In the genomic region with DNA sequence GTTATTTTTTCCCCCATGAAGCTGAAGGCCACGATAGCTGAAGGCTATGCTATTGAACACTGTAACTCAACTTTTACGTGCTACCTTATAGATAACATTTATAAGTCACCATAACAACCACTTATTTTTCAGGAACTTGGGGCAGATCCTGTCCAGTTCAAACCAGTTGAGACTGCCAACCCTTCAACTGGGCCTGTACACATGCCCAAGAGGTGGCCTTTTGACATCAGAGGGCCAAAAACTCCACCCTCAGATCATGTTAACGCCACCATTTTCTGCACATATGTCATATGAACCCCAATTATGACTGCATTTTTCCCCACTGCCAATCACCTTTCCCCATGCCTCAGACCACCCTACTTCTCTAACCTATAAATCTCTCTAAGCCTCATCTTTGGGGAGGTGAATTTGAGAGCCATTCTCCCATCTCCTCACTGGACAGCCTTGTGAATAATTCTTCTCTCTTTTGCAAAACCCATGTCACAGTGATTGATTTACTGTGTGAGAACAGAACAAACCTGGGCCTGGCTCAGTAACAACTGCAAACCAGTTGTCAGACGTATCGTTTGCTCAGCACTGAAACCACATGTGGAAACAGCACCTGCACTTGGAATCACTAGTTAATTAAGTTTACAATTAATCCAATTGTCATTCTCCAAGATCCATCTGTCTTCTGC, we compare ENCODE assay signal across 29 cellular contexts.
"Had no signal": no experiment of that assay in that cellular context is flagged by ENCODE, and none has a peak within 500 bp of the region (broad histone marks: within the 10 kb centered on the region; RNA-seq: fewer than 3 reads in every experiment).

No MANE protein-coding gene starts in this region.

- H3K4me3 Mint-ChIP-seq: activated CD8-positive, alpha-beta memory T cell treated with anti-CD3 and anti-CD28 coated beads, Interleukin-2, amount 10 ng/mL, durations not matched to agents 7 days and 5 days; activated CD8-positive, alpha-beta T cell treated with anti-CD3 and anti-CD28 coated beads, Interleukin-2, amount 10 ng/mL, durations not matched to agents 7 days and 5 days; activated naive CD4-positive, alpha-beta T cell treated with anti-CD3 and anti-CD28 coated beads, Interleukin-2, amount 50 U/mL, for 24 hours; activated naive CD8-positive, alpha-beta T cell treated with anti-CD3 and anti-CD28 coated beads, Interleukin-2, amount 50 U/mL, for 24 hours; nephron progenitor cell; stimulated activated memory B cell treated with anti-CD40 and anti-IgM and Interleukin-4, amounts not matched to agents 10 μg/mL and 1 μg/mL and 100 μg/mL, for 72 hours had no signal

- H3K4me1 ChIP-seq: prostate gland had no signal

- H3K4me3 ChIP-seq: gastroesophageal sphincter, hepatocyte, mucosa of descending colon, pancreas, prostate gland, stomach, thyroid gland, upper lobe of left lung, vagina had no signal

- H3K27me3 Mint-ChIP-seq: activated CD8-positive, alpha-beta memory T cell treated with anti-CD3 and anti-CD28 coated beads, Interleukin-2, amount 10 ng/mL, durations not matched to agents 7 days and 5 days; activated naive CD4-positive, alpha-beta T cell treated with anti-CD3 and anti-CD28 coated beads, Interleukin-2, amount 50 U/mL, for 24 hours; activated naive CD8-positive, alpha-beta T cell treated with anti-CD3 and anti-CD28 coated beads, Interleukin-2, amount 50 U/mL, for 24 hours; stimulated activated memory B cell treated with anti-CD40 and anti-IgM and Interleukin-4, amounts not matched to agents 10 μg/mL and 1 μg/mL and 100 μg/mL, for 72 hours had no signal

- DNase-seq: activated CD4-positive, alpha-beta T cell treated with anti-CD3 and anti-CD28 coated beads, Interleukin-2, amount 50 U/mL, for 1 hour; activated CD4-positive, CD25-positive, alpha-beta regulatory T cell treated with anti-CD3 and anti-CD28 coated beads, Interleukin-2, amount 50 U/mL, for 72 hours; activated CD8-positive, alpha-beta memory T cell treated with anti-CD3 and anti-CD28 coated beads, Interleukin-2, amount 10 ng/mL, durations not matched to agents 7 days and 5 days; activated CD8-positive, alpha-beta T cell treated with anti-CD3 and anti-CD28 coated beads, Interleukin-2, amount 10 ng/mL, durations not matched to agents 7 days and 5 days; activated naive CD8-positive, alpha-beta T cell treated with anti-CD3 and anti-CD28 coated beads, Interleukin-2, amount 50 U/mL, for 24 hours; activated T-cell treated with anti-CD3 and anti-CD28 coated beads, Interleukin-2, amount 50 U/mL, for 48 hours; amygdala; central memory CD4-positive, alpha-beta T cell; left cardiac atrium; left ventricle myocardium superior; mucosa of descending colon; nephron progenitor cell; pancreas; retina; small intestine; stimulated activated CD4-positive, alpha-beta T cell treated with anti-CD3 and anti-CD28 coated beads, Interleukin-1b, Interleukin-23, amount 100 ng/mL, for 48 hours; stimulated activated CD4-positive, alpha-beta T cell treated with anti-CD3 and anti-CD28 coated beads, Interleukin-4, amount 100 ng/mL, for 4 hours; stimulated activated CD8-positive, alpha-beta memory T cell treated with anti-CD3 and anti-CD28 coated beads, Interleukin-4, amount 100 ng/mL, for 48 hours; stomach; thyroid gland; upper lobe of left lung had no signal

- H3K9me3 Mint-ChIP-seq: activated naive CD4-positive, alpha-beta T cell treated with anti-CD3 and anti-CD28 coated beads, Interleukin-2, amount 50 U/mL, for 24 hours; activated naive CD8-positive, alpha-beta T cell treated with anti-CD3 and anti-CD28 coated beads, Interleukin-2, amount 50 U/mL, for 24 hours; activated T-helper 2 cell treated with anti-CD3 and anti-CD28 coated beads, Interferon-gamma antibody, Interleukin-2, Interleukin-4, amounts not matched to agents 10 μg/mL and 5 μg/mL and 100 μg/mL, durations not matched to agents 14 hours and 24 hours and 36 hours; stimulated activated memory B cell treated with anti-CD40 and anti-IgM and Interleukin-4, amounts not matched to agents 10 μg/mL and 1 μg/mL and 100 μg/mL, for 72 hours had no signal

- H3K27ac Mint-ChIP-seq: activated CD8-positive, alpha-beta memory T cell treated with anti-CD3 and anti-CD28 coated beads, Interleukin-2, amount 10 ng/mL, durations not matched to agents 7 days and 5 days; activated CD8-positive, alpha-beta T cell treated with anti-CD3 and anti-CD28 coated beads, Interleukin-2, amount 10 ng/mL, durations not matched to agents 7 days and 5 days; activated naive CD4-positive, alpha-beta T cell treated with anti-CD3 and anti-CD28 coated beads, Interleukin-2, amount 50 U/mL, for 24 hours; activated naive CD8-positive, alpha-beta T cell treated with anti-CD3 and anti-CD28 coated beads, Interleukin-2, amount 50 U/mL, for 24 hours; activated T-helper 2 cell treated with anti-CD3 and anti-CD28 coated beads, Interferon-gamma antibody, Interleukin-2, Interleukin-4, amounts not matched to agents 10 μg/mL and 5 μg/mL and 100 μg/mL, durations not matched to agents 14 hours and 24 hours and 36 hours; stimulated activated memory B cell treated with anti-CD40 and anti-IgM and Interleukin-4, amounts not matched to agents 10 μg/mL and 1 μg/mL and 100 μg/mL, for 72 hours had no signal

- ATAC-seq: activated CD8-positive, alpha-beta memory T cell treated with anti-CD3 and anti-CD28 coated beads, Interleukin-2, amount 10 ng/mL, durations not matched to agents 7 days and 5 days; activated CD8-positive, alpha-beta T cell treated with anti-CD3 and anti-CD28 coated beads, Interleukin-2, amount 10 ng/mL, durations not matched to agents 7 days and 5 days; activated naive CD8-positive, alpha-beta T cell treated with anti-CD3 and anti-CD28 coated beads, Interleukin-2, amount 50 U/mL, for 24 hours; gastroesophageal sphincter; left cardiac atrium; left ventricle myocardium superior; mucosa of descending colon; pancreas; sciatic nerve; stimulated activated memory B cell treated with anti-CD40 and anti-IgM and Interleukin-4, amounts not matched to agents 10 μg/mL and 1 μg/mL and 100 μg/mL, for 72 hours had no signal

- H3K36me3 ChIP-seq: gastroesophageal sphincter, pancreas, prostate gland, stomach, thyroid gland, upper lobe of left lung, vagina had no signal

- H3K27ac ChIP-seq: gastroesophageal sphincter, hepatocyte, pancreas, prostate gland, stomach, thyroid gland, upper lobe of left lung, vagina had no signal

- H3K36me3 Mint-ChIP-seq: activated naive CD4-positive, alpha-beta T cell treated with anti-CD3 and anti-CD28 coated beads, Interleukin-2, amount 50 U/mL, for 24 hours had no signal

- H3K9me3 ChIP-seq: gastroesophageal sphincter, mucosa of descending colon, pancreas, prostate gland, stomach, thyroid gland, upper lobe of left lung, vagina had no signal

- H3K27me3 ChIP-seq: gastroesophageal sphincter, hepatocyte, pancreas, stomach, thyroid gland, upper lobe of left lung, vagina had no signal
